ENCODE assay signal across 8 cellular contexts in genomic region chr7:5898480-5899224, GRCh38. TPM values are rescaled to one million over a fixed set of nuclear protein-coding genes. Genes with fewer than 3 reads are reported as not detected.
A peak's percentile ranks its signal among the peaks of the same experiment; 100 is the strongest.
DNase-seq lines count a peak whose midpoint lies in the region; ATAC-seq and TF ChIP-seq lines count a peak whose summit lies in the region.
"Not testable (repeated sequence)": the region's sequence is repeated elsewhere in the genome, so short reads cannot be mapped to it uniquely, and the experiment has no call there.

CCZ1 (plus strand) TSS chr7:5898733; CDS start chr7:5898800, 67 bp downstream.

- DNase-seq in AG08396 (ENCODE audit: low spot score) = peak; percentile 61
- peak; percentile 91 for DNase-seq in NCI-H2227 (lab: John Stamatoyannopoulos, UW; ENCODE audit: unreplicated experiment)
- peak; percentile 26 to 62 for DNase-seq in activated CD4-positive, alpha-beta T cell treated with anti-CD3 and anti-CD28 coated beads for 4 hours
- peak; percentile 49 for DNase-seq in cerebellum (ENCODE audit: low spot score)
- not testable (repeated sequence) for DNase-seq in kidney epithelial cell (ENCODE audit: low read depth)
- DNase-seq in stimulated activated CD4-positive, alpha-beta T cell treated with anti-CD3 and anti-CD28 coated beads, Interleukin-15, amount 100 ng/mL, for 1 hour (ENCODE audit: low read depth in 1 of 2, low spot score in 1 of 2) = peak; percentile 20 to 69

- peak; percentile 12 for TF ChIP-seq CTCF in kidney epithelial cell (IDR thresholded peaks at IDR 0.05; ENCODE audit: insufficient read depth, low read length, poor library complexity, severe bottlenecking)

- H3K4me3 ChIP-seq in kidney epithelial cell (ENCODE audit: low read depth, low read length) = peak within 1 kb of the TSS; percentile 31

- not testable (repeated sequence) for H3K36me3 ChIP-seq in kidney epithelial cell (ENCODE audit: control insufficient read depth, insufficient read depth, low read length)

- H3K27me3 ChIP-seq in kidney epithelial cell (ENCODE audit: control insufficient read depth, insufficient read depth, low read length) = not testable (repeated sequence)

- peak; percentile 93 for ATAC-seq in GM18909 (IDR thresholded peaks at IDR 0.05; ENCODE audit: poor library complexity, unreplicated experiment)
- peak; percentile 79 for ATAC-seq in HG03066 (IDR thresholded peaks at IDR 0.05; ENCODE audit: low read depth, unreplicated experiment)

RNA-seq across cellular contexts. Expression of gene CCZ1, which starts in this region (rescaled TPM):
- total RNA-seq in cerebellum = 56.8 TPM
- total RNA-seq in kidney epithelial cell = 90.7 and 91.1 TPM in 2 replicates
